ENCODE assay signal across 1 cellular context in genomic region chr3:13034861-13035260, GRCh38.
TF ChIP-seq lines count a peak whose summit lies in the region.

No MANE protein-coding gene starts in this region.

TF ChIP-seq in H1, 55 proteins besides CTCF, POLR2A, EP300 and RAD21:
- TF ChIP-seq CBX5 (IDR thresholded peaks at IDR 0.05; ENCODE audit: low read depth, low read length) (no peak), EZH2 (IDR thresholded peaks at IDR 0.05; ENCODE audit: low read depth, low read length, severe bottlenecking) (no peak), TEAD4 (IDR thresholded peaks at IDR 0.05; ENCODE audit: low read depth, low read length) (no peak), E2F6 (IDR thresholded peaks at IDR 0.05) (no peak), PHF8 (conservative IDR thresholded peaks at IDR 0.05; ENCODE audit: low read depth, low read length) (no peak), SRF (IDR thresholded peaks at IDR 0.05; ENCODE audit: low read depth, low read length) (no peak), SP2 (IDR thresholded peaks at IDR 0.05; ENCODE audit: low read length) (no peak), JUND (IDR thresholded peaks at IDR 0.05; ENCODE audit: low read length) (no peak), NANOG (IDR thresholded peaks at IDR 0.05; ENCODE audit: insufficient read depth, low read depth, low read length, poor library complexity, severe bottlenecking) (no peak), SIX5 (IDR thresholded peaks at IDR 0.05; ENCODE audit: low read depth, low read length) (no peak), POLR2AphosphoS5 (IDR thresholded peaks at IDR 0.05; ENCODE audit: low read depth, low read length) (no peak), BACH1 (IDR thresholded peaks at IDR 0.05; ENCODE audit: low read length) (no peak), CREB1 (IDR thresholded peaks at IDR 0.05) (no peak), CEBPB (IDR thresholded peaks at IDR 0.05; ENCODE audit: low read depth, low read length) (no peak)
